Comparison of ENCODE assay signal across 13 cellular contexts in the genomic region with DNA sequence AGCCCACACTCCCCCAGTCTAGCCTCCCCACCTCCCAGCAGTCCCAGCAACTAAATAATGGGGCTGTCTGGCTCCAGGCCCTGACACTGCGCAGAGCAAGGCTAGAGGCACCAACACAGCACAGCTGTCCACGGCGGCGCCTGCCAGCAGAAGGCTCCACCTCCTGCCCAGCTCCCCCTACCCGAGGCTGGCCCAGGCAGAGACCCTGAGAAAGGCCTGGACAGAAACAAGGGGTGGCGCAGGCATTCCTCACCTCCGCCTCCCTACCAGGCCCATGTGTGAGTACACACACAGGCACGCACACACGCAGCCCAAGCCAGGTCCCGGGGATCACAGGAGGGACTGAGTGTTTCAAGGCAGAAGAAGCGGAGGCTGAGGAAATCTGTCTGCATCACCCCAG. TPM values are rescaled to one million over a fixed set of nuclear protein-coding genes. Genes with fewer than 3 reads are reported as not detected.
DNase-seq lines count a peak whose midpoint lies in the region; ATAC-seq and TF ChIP-seq lines count a peak whose summit lies in the region.
"Had no signal": no experiment of that assay in that cellular context is flagged by ENCODE, and none has a peak within 500 bp of the region (broad histone marks: within the 10 kb centered on the region; RNA-seq: fewer than 3 reads in every experiment).

No MANE protein-coding gene starts in this region.

- intact Hi-C loops in posterior vena cava (cut with DNase I), result no loop called here

- peaks cover 27% of the 10 kb centered on the region for H3K4me1 Mint-ChIP-seq in progenitor cell of endocrine pancreas (ENCODE audit: low read depth)

- no peak for TF ChIP-seq CTCF in progenitor cell of endocrine pancreas (IDR thresholded peaks at IDR 0.05; ENCODE audit: unreplicated experiment)

- DNase-seq in NCI-H1105 treated with DMSO at 0.1 percent for 48 hours (lab: John Stamatoyannopoulos, UW) (peak; percentile 73), amygdala (lab: John Stamatoyannopoulos, UW) (peak in 49 of 56 donors; percentile 22 to 87 (median 60)), hippocampal formation (lab: John Stamatoyannopoulos, UW) (peak; percentile 63 to 82), posterior vena cava (ENCODE audit: low spot score) (peak; percentile 76), progenitor cell of endocrine pancreas (ENCODE audit: low spot score, unreplicated experiment) (no peak), T-helper 2 cell (no peak)
- no peak for DNase-seq in activated naive CD4-positive, alpha-beta T cell treated with Interleukin-2 at 50 U/mL for 16 hours
- DNase-seq: activated CD4-positive, alpha-beta T cell treated with anti-CD3 and anti-CD28 coated beads, Interleukin-2, amount 10 ng/mL, durations not matched to agents 7 days and 5 days; activated naive CD4-positive, alpha-beta T cell treated with anti-CD3 and anti-CD28 coated beads, Interleukin-2, amount 10 ng/mL, durations not matched to agents 7 days and 5 days; NCI-H2029 treated with DMSO at 0.1 percent for 48 hours had no signal

- no peak for ATAC-seq in HG03196 (IDR thresholded peaks at IDR 0.05; ENCODE audit: unreplicated experiment)
- ATAC-seq: CD8-positive, alpha-beta T cell had no signal

- H3K4me3 Mint-ChIP-seq in progenitor cell of endocrine pancreas (ENCODE audit: low read depth), result no peak overlapping the region
- H3K4me3 Mint-ChIP-seq: activated CD4-positive, alpha-beta T cell treated with anti-CD3 and anti-CD28 coated beads, Interleukin-2, amount 10 ng/mL, durations not matched to agents 7 days and 5 days; activated naive CD4-positive, alpha-beta T cell treated with anti-CD3 and anti-CD28 coated beads, Interleukin-2, amount 10 ng/mL, durations not matched to agents 7 days and 5 days; CD8-positive, alpha-beta T cell had no signal

- H3K27ac Mint-ChIP-seq in progenitor cell of endocrine pancreas, result no peak overlapping the region
- H3K27ac Mint-ChIP-seq: activated CD4-positive, alpha-beta T cell treated with anti-CD3 and anti-CD28 coated beads, Interleukin-2, amount 10 ng/mL, durations not matched to agents 7 days and 5 days; activated naive CD4-positive, alpha-beta T cell treated with anti-CD3 and anti-CD28 coated beads, Interleukin-2, amount 10 ng/mL, durations not matched to agents 7 days and 5 days; CD8-positive, alpha-beta T cell had no signal

- H3K36me3 Mint-ChIP-seq in progenitor cell of endocrine pancreas (ENCODE audit: insufficient read depth), result no peaks in the 10 kb centered on the region
- H3K36me3 Mint-ChIP-seq: CD8-positive, alpha-beta T cell had no signal

- H3K27me3 Mint-ChIP-seq in progenitor cell of endocrine pancreas, result peaks cover 62% of the 10 kb centered on the region

- no peaks in the 10 kb centered on the region for H3K9me3 Mint-ChIP-seq in progenitor cell of endocrine pancreas (ENCODE audit: low read depth)
- H3K9me3 Mint-ChIP-seq: activated CD4-positive, alpha-beta T cell treated with anti-CD3 and anti-CD28 coated beads, Interleukin-2, amount 10 ng/mL, durations not matched to agents 7 days and 5 days; activated naive CD4-positive, alpha-beta T cell treated with anti-CD3 and anti-CD28 coated beads, Interleukin-2, amount 10 ng/mL, durations not matched to agents 7 days and 5 days; CD8-positive, alpha-beta T cell had no signal

RNA-seq across cellular contexts. Expression of a gene that starts 6.0 kb away (rescaled TPM):
- total RNA-seq in posterior vena cava (10 to 100 TPM; 27.3 to 37.3 TPM), progenitor cell of endocrine pancreas (6.9 and 9.4 TPM in 2 replicates)
- total RNA-seq: dermis microvascular lymphatic vessel endothelial cell had no signal

RNA-seq across cellular contexts. Expression of a gene that starts 18.7 kb away (rescaled TPM):
- total RNA-seq in posterior vena cava (10 to 100 TPM; 27.9 to 71.8 TPM), progenitor cell of endocrine pancreas (0.74 and 1.1 TPM in 2 replicates)

RNA-seq across cellular contexts. Expression of a gene that starts 52.2 kb away (rescaled TPM):
- total RNA-seq in posterior vena cava (not detected), progenitor cell of endocrine pancreas (0.58 and 0.79 TPM in 2 replicates)

RNA-seq across cellular contexts. Expression of a gene that starts 56.2 kb away (rescaled TPM):
- total RNA-seq in posterior vena cava, result 10 to 100 TPM; 19.2 to 24.5 TPM
- 36.0 and 36.2 TPM in 2 replicates for total RNA-seq in progenitor cell of endocrine pancreas

Comparison
In these comparisons a context has a peak if more than half of its experiments do, and no peak if none do; other contexts are left out.
1. DNase-seq: peak in NCI-H1105 treated with DMSO at 0.1 percent for 48 hours (single experiment), amygdala (49 of 56), hippocampal formation (2 of 2) and posterior vena cava (single experiment); none in activated naive CD4-positive, alpha-beta T cell treated with Interleukin-2 at 50 U/mL for 16 hours (single experiment), progenitor cell of endocrine pancreas (single experiment) and T-helper 2 cell (0 of 5).
2. RNA of a gene that starts 18.7 kb away (total RNA-seq): 27.9 to 71.8 TPM in posterior vena cava; 0.74 to 1.1 TPM in progenitor cell of endocrine pancreas; every median in the first group is over 10 times any median in the second.